ENCODE assay signal across 23 cellular contexts in genomic region chr2:107276034-107276433, GRCh38.
"Had no signal": no experiment of that assay in that cellular context is flagged by ENCODE, and none has a peak within 500 bp of the region (broad histone marks: within the 10 kb centered on the region; RNA-seq: fewer than 3 reads in every experiment).

No MANE protein-coding gene starts in this region.

- H3K36me3 Mint-ChIP-seq: naive thymus-derived CD8-positive, alpha-beta T cell; stimulated activated memory B cell treated with anti-CD40 and anti-IgM and Interleukin-4, amounts not matched to agents 10 μg/mL and 1 μg/mL and 100 μg/mL, for 72 hours had no signal

- ATAC-seq: heart left ventricle; left lobe of liver; mucosa of descending colon; naive thymus-derived CD8-positive, alpha-beta T cell; right lobe of liver; stimulated activated memory B cell treated with anti-CD40 and anti-IgM and Interleukin-4, amounts not matched to agents 10 μg/mL and 1 μg/mL and 100 μg/mL, for 72 hours; upper lobe of right lung had no signal

- H3K4me3 Mint-ChIP-seq: naive thymus-derived CD8-positive, alpha-beta T cell; neural crest cell; stimulated activated memory B cell treated with anti-CD40 and anti-IgM and Interleukin-4, amounts not matched to agents 10 μg/mL and 1 μg/mL and 100 μg/mL, for 72 hours; stimulated activated naive CD8-positive, alpha-beta T cell treated with anti-CD3 and anti-CD28 coated beads, Interleukin-15, Interleukin-2, amounts not matched to agents 100 ng/mL and 50 ng/mL, for 24 hours had no signal

- H3K9me3 ChIP-seq: mucosa of descending colon, ovary, right lobe of liver, testis, upper lobe of right lung, vagina had no signal

- H3K27me3 Mint-ChIP-seq: stimulated activated naive CD8-positive, alpha-beta T cell treated with anti-CD3 and anti-CD28 coated beads, Interleukin-15, Interleukin-2, amounts not matched to agents 100 ng/mL and 50 ng/mL, for 24 hours had no signal

- H3K9me3 Mint-ChIP-seq: neural crest cell; stimulated activated memory B cell treated with anti-CD40 and anti-IgM and Interleukin-4, amounts not matched to agents 10 μg/mL and 1 μg/mL and 100 μg/mL, for 72 hours; stimulated activated naive CD8-positive, alpha-beta T cell treated with anti-CD3 and anti-CD28 coated beads, Interleukin-15, Interleukin-2, amounts not matched to agents 100 ng/mL and 50 ng/mL, for 24 hours had no signal

- H3K27ac Mint-ChIP-seq: naive thymus-derived CD8-positive, alpha-beta T cell; progenitor cell of endocrine pancreas; stimulated activated memory B cell treated with anti-CD40 and anti-IgM and Interleukin-4, amounts not matched to agents 10 μg/mL and 1 μg/mL and 100 μg/mL, for 72 hours; stimulated activated naive CD8-positive, alpha-beta T cell treated with anti-CD3 and anti-CD28 coated beads, Interleukin-15, Interleukin-2, amounts not matched to agents 100 ng/mL and 50 ng/mL, for 24 hours had no signal

- DNase-seq: cortex of kidney; dorsolateral prefrontal cortex; effector CD8-positive, alpha-beta T cell; foreskin melanocyte; heart left ventricle; hypothalamus; mammary epithelial cell; mucosa of descending colon; naive thymus-derived CD8-positive, alpha-beta T cell; ovary; right lobe of liver; spleen; stimulated activated CD4-positive, alpha-beta T cell treated with anti-CD3 and anti-CD28 coated beads, Interleukin-15, amount 100 ng/mL, for 24 hours; stimulated activated CD4-positive, alpha-beta T cell treated with anti-CD3 and anti-CD28 coated beads, Interleukin-1b, Interleukin-23, amount 100 ng/mL, for 48 hours; stimulated activated CD4-positive, alpha-beta T cell treated with anti-CD3 and anti-CD28 coated beads, Interleukin-4, amount 100 ng/mL, for 24 hours; testis; upper lobe of right lung had no signal

- H3K4me1 Mint-ChIP-seq: naive thymus-derived CD8-positive, alpha-beta T cell; neural crest cell; stimulated activated memory B cell treated with anti-CD40 and anti-IgM and Interleukin-4, amounts not matched to agents 10 μg/mL and 1 μg/mL and 100 μg/mL, for 72 hours had no signal
